In genomic region chr1:212692774-212693644, GRCh38 we compare ENCODE assay signal across 1 cellular context.
TF ChIP-seq lines count a peak whose summit lies in the region.

No MANE protein-coding gene starts in this region.

TF ChIP-seq in SK-N-SH treated with all-trans-retinoic acid at 6 μM for 48 hours, 23 proteins besides CTCF, POLR2A, EP300 and RAD21 (continued from another document):
- TF ChIP-seq, protein P1, sequence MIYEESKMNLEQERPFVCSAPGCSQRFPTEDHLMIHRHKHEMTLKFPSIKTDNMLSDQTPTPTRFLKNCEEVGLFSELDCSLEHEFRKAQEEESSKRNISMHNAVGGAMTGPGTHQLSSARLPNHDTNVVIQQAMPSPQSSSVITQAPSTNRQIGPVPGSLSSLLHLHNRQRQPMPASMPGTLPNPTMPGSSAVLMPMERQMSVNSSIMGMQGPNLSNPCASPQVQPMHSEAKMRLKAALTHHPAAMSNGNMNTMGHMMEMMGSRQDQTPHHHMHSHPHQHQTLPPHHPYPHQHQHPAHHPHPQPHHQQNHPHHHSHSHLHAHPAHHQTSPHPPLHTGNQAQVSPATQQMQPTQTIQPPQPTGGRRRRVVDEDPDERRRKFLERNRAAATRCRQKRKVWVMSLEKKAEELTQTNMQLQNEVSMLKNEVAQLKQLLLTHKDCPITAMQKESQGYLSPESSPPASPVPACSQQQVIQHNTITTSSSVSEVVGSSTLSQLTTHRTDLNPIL (CRISPR knock-in tag; IDR thresholded peaks at IDR 0.05; ENCODE audit: low read depth), result no peak
- TF ChIP-seq TOX (CRISPR knock-in tag; IDR thresholded peaks at IDR 0.05; ENCODE audit: borderline replicate concordance), result no peak
TF ChIP-seq in SK-N-SH treated with all-trans-retinoic acid at 6 μM for 48 hours: peak in this region for 0.
